17 cellular contexts compared by ENCODE assay signal in genomic region chr3:193787496-193787870, GRCh38.
"Had no signal": no experiment of that assay in that cellular context is flagged by ENCODE, and none has a peak within 500 bp of the region (broad histone marks: within the 10 kb centered on the region; RNA-seq: fewer than 3 reads in every experiment).

No MANE protein-coding gene starts in this region.

- H3K27ac ChIP-seq: coronary artery, lower lobe of right lung, neural progenitor cell, right atrium auricular region, suprapubic skin, vagina had no signal

- H3K36me3 Mint-ChIP-seq: immature natural killer cell; naive thymus-derived CD4-positive, alpha-beta T cell; neural progenitor cell; stimulated activated naive B cell treated with anti-CD40 and anti-IgM and Interleukin-4, amounts not matched to agents 10 μg/mL and 1 μg/mL and 100 μg/mL, for 72 hours had no signal

- H3K36me3 ChIP-seq: esophagus squamous epithelium, heart right ventricle, lower lobe of right lung, neural progenitor cell, prostate gland, right atrium auricular region, sigmoid colon, suprapubic skin, transverse colon, vagina had no signal

- H3K4me2 ChIP-seq: neural progenitor cell had no signal

- H3K9ac ChIP-seq: neural progenitor cell had no signal

- H3K27ac Mint-ChIP-seq: immature natural killer cell; naive thymus-derived CD4-positive, alpha-beta T cell; neural progenitor cell; stimulated activated naive B cell treated with anti-CD40 and anti-IgM and Interleukin-4, amounts not matched to agents 10 μg/mL and 1 μg/mL and 100 μg/mL, for 72 hours; stimulated activated naive CD8-positive, alpha-beta T cell treated with anti-CD3 and anti-CD28 coated beads, Interleukin-15, Interleukin-2, amounts not matched to agents 100 ng/mL and 50 ng/mL, for 24 hours had no signal

- H2AFZ ChIP-seq: neural progenitor cell had no signal

- H3K4me3 Mint-ChIP-seq: immature natural killer cell; naive thymus-derived CD4-positive, alpha-beta T cell; nephron; neural progenitor cell; stimulated activated naive B cell treated with anti-CD40 and anti-IgM and Interleukin-4, amounts not matched to agents 10 μg/mL and 1 μg/mL and 100 μg/mL, for 72 hours; stimulated activated naive CD8-positive, alpha-beta T cell treated with anti-CD3 and anti-CD28 coated beads, Interleukin-15, Interleukin-2, amounts not matched to agents 100 ng/mL and 50 ng/mL, for 24 hours had no signal

- H3K4me3 ChIP-seq: coronary artery, esophagus squamous epithelium, heart right ventricle, lower lobe of right lung, neural progenitor cell, prostate gland, right atrium auricular region, sigmoid colon, suprapubic skin, transverse colon, vagina had no signal

- H3K27me3 ChIP-seq: right atrium auricular region, sigmoid colon, suprapubic skin, transverse colon, vagina had no signal

- H3K9me3 Mint-ChIP-seq: immature natural killer cell; naive thymus-derived CD4-positive, alpha-beta T cell; nephron; neural progenitor cell; stimulated activated naive B cell treated with anti-CD40 and anti-IgM and Interleukin-4, amounts not matched to agents 10 μg/mL and 1 μg/mL and 100 μg/mL, for 72 hours; stimulated activated naive CD8-positive, alpha-beta T cell treated with anti-CD3 and anti-CD28 coated beads, Interleukin-15, Interleukin-2, amounts not matched to agents 100 ng/mL and 50 ng/mL, for 24 hours had no signal

- H3K9me3 ChIP-seq: esophagus squamous epithelium, heart right ventricle, lower lobe of right lung, prostate gland, right atrium auricular region, sigmoid colon, suprapubic skin, transverse colon, vagina had no signal

- H3K4me1 Mint-ChIP-seq: immature natural killer cell had no signal

- DNase-seq: effector memory CD4-positive, alpha-beta T cell; esophagus squamous epithelium; immature natural killer cell; naive thymus-derived CD4-positive, alpha-beta T cell had no signal
